In genomic region chr12:24049771-24050170, GRCh38 we compare ENCODE assay signal across 21 cellular contexts.
A peak's percentile ranks its signal among the peaks of the same experiment; 100 is the strongest.
DNase-seq lines count a peak whose midpoint lies in the region; TF ChIP-seq lines count a peak whose summit lies in the region.
"Had no signal": no experiment of that assay in that cellular context is flagged by ENCODE, and none has a peak within 500 bp of the region (broad histone marks: within the 10 kb centered on the region; RNA-seq: fewer than 3 reads in every experiment).

No MANE protein-coding gene starts in this region.

- H3K4me3 Mint-ChIP-seq in mesothelial cell of epicardium = no peak overlapping the region
- H3K4me3 Mint-ChIP-seq: B cell; CD4-positive, CD25-positive, alpha-beta regulatory T cell had no signal

- no peak overlapping the region for H3K4ac ChIP-seq in mesendoderm (ENCODE audit: low read depth, low read length)

- H3K27me3 Mint-ChIP-seq in mesothelial cell of epicardium (ENCODE audit: low read depth) = no peaks in the 10 kb centered on the region
- H3K27me3 Mint-ChIP-seq: B cell; CD4-positive, CD25-positive, alpha-beta regulatory T cell had no signal

- no peaks in the 10 kb centered on the region for H3K79me1 ChIP-seq in mesendoderm (ENCODE audit: low read length)

- DNase-seq in D341Med (ENCODE audit: low spot score) (peak; percentile 23), NCI-H446 treated with DMSO at 0.1 percent for 48 hours (lab: John Stamatoyannopoulos, UW) (peak; percentile 60), fibroblast of villous mesenchyme (ENCODE audit: low read depth) (peak; percentile 53), mesothelial cell of epicardium (ENCODE audit: low spot score in 2 of 2, unreplicated experiment in 2 of 2) (peak in 1 of 2 experiments; percentile 41), posterior cingulate gyrus (no peak), HuH-7.5 (ENCODE audit: low spot score) (no peak), mesendoderm (no peak)
- DNase-seq: CD4-positive, CD25-positive, alpha-beta regulatory T cell; DND-41; GOT3; HCEC 1CT; KBM-7; NCI-H1092 treated with DMSO at 0.1 percent for 48 hours; NCI-H1436 treated with DMSO at 0.1 percent for 48 hours; NCI-H1930; NCI-H748 treated with DMSO at 0.1 percent for 48 hours; SHP77 treated with DMSO at 0.1 percent for 48 hours had no signal

- no peaks in the 10 kb centered on the region for H3K27me3 ChIP-seq in mesendoderm (ENCODE audit: insufficient read depth, low read length, poor library complexity)

- no peak overlapping the region for H3K4me3 ChIP-seq in fibroblast of villous mesenchyme (ENCODE audit: low read depth, low read length)
- H3K4me3 ChIP-seq in mesendoderm (ENCODE audit: low read length) = no peak overlapping the region
- H3K4me3 ChIP-seq: A549, SK-N-MC had no signal

- H3K9ac ChIP-seq in mesendoderm (ENCODE audit: low read length) = no peak overlapping the region

- H3K79me2 ChIP-seq in mesendoderm (ENCODE audit: control insufficient read depth, insufficient read depth, low read length) = no peaks in the 10 kb centered on the region

- intact Hi-C loops in posterior cingulate gyrus (cut with DNase I) = no loop called here

- H3K4me1 Mint-ChIP-seq in mesothelial cell of epicardium = peaks cover 29% of the 10 kb centered on the region
- H3K4me1 Mint-ChIP-seq: CD4-positive, CD25-positive, alpha-beta regulatory T cell had no signal

- WGBS in mesendoderm (ENCODE audit: extremely low coverage, insufficient coverage, low lambda C conversion rate) = no CpG with 5 or more reads among the region's 4 CpGs

- no peaks in the 10 kb centered on the region for H3K4me1 ChIP-seq in mesendoderm (ENCODE audit: control insufficient read depth, low read depth, low read length)
- H3K4me1 ChIP-seq: A549 had no signal

- no peak overlapping the region for H4K5ac ChIP-seq in mesendoderm (ENCODE audit: low read length)

- peaks cover 4% of the 10 kb centered on the region for H3K9me3 Mint-ChIP-seq in mesothelial cell of epicardium

- no peak overlapping the region for H3K4me2 ChIP-seq in mesendoderm (ENCODE audit: low read length)
- H3K4me2 ChIP-seq: A549 had no signal

- TF ChIP-seq CTCF in fibroblast of villous mesenchyme (IDR thresholded peaks at IDR 0.05; ENCODE audit: insufficient read depth, low read depth, low read length) = no peak
- TF ChIP-seq CTCF in mesothelial cell of epicardium (IDR thresholded peaks at IDR 0.05; ENCODE audit: unreplicated experiment) = no peak

- peak overlapping the region; percentile 5 for H3K27ac Mint-ChIP-seq in mesothelial cell of epicardium
- H3K27ac Mint-ChIP-seq: B cell; CD4-positive, CD25-positive, alpha-beta regulatory T cell had no signal

- no peak overlapping the region for H3K23ac ChIP-seq in mesendoderm (ENCODE audit: low read length)

- H3K56ac ChIP-seq in mesendoderm (ENCODE audit: low read length) = no peak overlapping the region

- H4K8ac ChIP-seq in mesendoderm (ENCODE audit: low read depth, low read length) = no peak overlapping the region

- H2BK120ac ChIP-seq in mesendoderm (ENCODE audit: low read depth, low read length) = no peak overlapping the region

- H2BK15ac ChIP-seq in mesendoderm (replicated peaks; ENCODE audit: low read depth) = no peak overlapping the region

- no peak overlapping the region for H3K27ac ChIP-seq in mesendoderm (ENCODE audit: low read depth, low read length)
- H3K27ac ChIP-seq: A549, RWPE1, SK-N-MC had no signal

- H2AK5ac ChIP-seq in mesendoderm (ENCODE audit: low read length) = no peak overlapping the region

- no peaks in the 10 kb centered on the region for H3K36me3 ChIP-seq in mesendoderm (ENCODE audit: control insufficient read depth, insufficient read depth, low read length)

- H3K36me3 Mint-ChIP-seq in mesothelial cell of epicardium = no peaks in the 10 kb centered on the region
- H3K36me3 Mint-ChIP-seq: CD4-positive, CD25-positive, alpha-beta regulatory T cell had no signal

- H3K18ac ChIP-seq in mesendoderm (ENCODE audit: low read length) = no peak overlapping the region

- no peak overlapping the region for H2BK5ac ChIP-seq in mesendoderm (ENCODE audit: low read length)

Comparison
In these comparisons a context has a peak if more than half of its experiments do, and no peak if none do; other contexts are left out.
1. DNase-seq: peak in D341Med (single experiment), NCI-H446 treated with DMSO at 0.1 percent for 48 hours (single experiment) and fibroblast of villous mesenchyme (single experiment); none in posterior cingulate gyrus (0 of 10), HuH-7.5 (single experiment) and mesendoderm (single experiment).